ENCODE assay signal across 8 cellular contexts in genomic region chr10:3780056-3780765, GRCh38. TPM values are rescaled to one million over a fixed set of nuclear protein-coding genes. Genes with fewer than 3 reads are reported as not detected.
A peak's percentile ranks its signal among the peaks of the same experiment; 100 is the strongest.
DNase-seq lines count a peak whose midpoint lies in the region; ATAC-seq, FAIRE-seq and TF ChIP-seq lines count a peak whose summit lies in the region.

No MANE protein-coding gene starts in this region.

- peaks cover 68% of the 10 kb centered on the region for H3K4me1 Mint-ChIP-seq in chondrocyte (ENCODE audit: low read depth)

- H3K27me3 Mint-ChIP-seq in chondrocyte (ENCODE audit: low read depth): no peaks in the 10 kb centered on the region

- TF ChIP-seq CTCF in chondrocyte (IDR thresholded peaks at IDR 0.05) (no peak), GM13976 (IDR thresholded peaks at IDR 0.05; ENCODE audit: borderline replicate concordance, control extremely low read depth, extremely low read depth, insufficient read depth, missing control alignments) (no peak)

- FAIRE-seq in frontal cortex (lab: Jason Lieb, UNC): no peak

- in situ Hi-C loops in ACHN (cut with HindIII; ENCODE audit: low pct_ligation_motif_present, low pct_unique_long_range_greater_than_20kb, low sequenced_read_pairs) (no loop called here), GM13976 (cut with MboI; ENCODE audit: low sequenced_read_pairs, unreplicated experiment) (no loop called here)

- peak overlapping the region; percentile 99 for H3K27ac Mint-ChIP-seq in chondrocyte (ENCODE audit: unreplicated experiment)

- H3K4me1 ChIP-seq in mucosa of stomach (ENCODE audit: control insufficient read depth, insufficient read depth, low read length): peaks cover 56% of the 10 kb centered on the region

- H3K4me3 Mint-ChIP-seq in chondrocyte (ENCODE audit: unreplicated experiment): peak overlapping the region; percentile 94

- ATAC-seq in GM19023 (IDR thresholded peaks at IDR 0.05; ENCODE audit: unreplicated experiment): no peak

- peaks cover 85% of the 10 kb centered on the region for H3K36me3 Mint-ChIP-seq in chondrocyte (ENCODE audit: low read depth)

- H3K27me3 ChIP-seq in mucosa of stomach (ENCODE audit: control insufficient read depth, insufficient read depth, low read length): no peaks in the 10 kb centered on the region

- no peak overlapping the region for H3K4me3 ChIP-seq in mucosa of stomach (ENCODE audit: low read length)

- H3K9me3 ChIP-seq in mucosa of stomach (ENCODE audit: control insufficient read depth, low read length): no peaks in the 10 kb centered on the region

- DNase-seq in ACHN: peak; percentile 41
- DNase-seq in LHCN-M2 (ENCODE audit: low read depth): peak; percentile 71
- DNase-seq in chondrocyte (ENCODE audit: low spot score): no peak
- DNase-seq in GM13976 (ENCODE audit: low spot score): no peak
- DNase-seq in frontal cortex (ENCODE audit: low spot score in 2 of 2): no peak
- DNase-seq in NCI-H446 (lab: John Stamatoyannopoulos, UW): no peak

- no peaks in the 10 kb centered on the region for H3K9me3 Mint-ChIP-seq in chondrocyte (ENCODE audit: low read depth)

- peak overlapping the region; percentile 97 for H3K9ac ChIP-seq in mucosa of stomach (ENCODE audit: low read length)

- H3K36me3 ChIP-seq in mucosa of stomach (ENCODE audit: control insufficient read depth, insufficient read depth, low read length): peaks cover 46% of the 10 kb centered on the region

RNA-seq across cellular contexts. Expression of gene KLF6, which starts 4.8 kb away (rescaled TPM):
- total RNA-seq in LHCN-M2 (2014; rRNA removed) (30.7 and 35.9 TPM in 2 replicates), chondrocyte (201 to 355 TPM (median 330 TPM) in 3 replicates), frontal cortex (67.3 TPM)
- 48.4 TPM for polyA plus RNA-seq in LHCN-M2 (2012)

Comparison
In these comparisons a context has a peak if more than half of its experiments do, and no peak if none do; other contexts are left out.
1. DNase-seq: peak in ACHN (single experiment) and LHCN-M2 (single experiment); none in chondrocyte (single experiment), GM13976 (single experiment), frontal cortex (0 of 2) and NCI-H446 (0 of 2).